Comparison of ENCODE assay signal across 16 cellular contexts in the genomic region with DNA sequence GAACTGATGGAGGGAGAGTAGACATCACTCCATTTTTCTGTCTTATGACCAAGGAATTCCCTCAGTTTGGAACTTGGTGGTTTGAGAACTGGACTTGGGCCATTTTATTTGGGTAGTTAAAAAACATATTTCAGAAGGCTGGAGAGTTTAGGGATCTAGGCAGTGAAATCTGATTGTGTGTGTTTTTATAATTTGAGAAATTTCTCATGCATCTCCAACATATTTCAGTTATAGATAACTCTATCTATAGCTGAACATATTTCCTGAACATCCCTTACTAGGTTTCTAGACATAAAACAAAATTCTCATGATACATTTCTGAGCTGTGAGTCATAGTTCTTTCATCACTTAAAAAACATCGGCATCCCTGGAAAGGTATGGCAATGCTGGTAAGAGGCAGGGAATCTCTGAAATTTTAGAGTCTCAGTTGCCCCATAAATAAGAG.
DNase-seq lines count a peak whose midpoint lies in the region; ATAC-seq, FAIRE-seq and TF ChIP-seq lines count a peak whose summit lies in the region.
"Had no signal": no experiment of that assay in that cellular context is flagged by ENCODE, and none has a peak within 500 bp of the region (broad histone marks: within the 10 kb centered on the region; RNA-seq: fewer than 3 reads in every experiment).

No MANE protein-coding gene starts in this region.

- H3K27ac Mint-ChIP-seq in CD4-positive, alpha-beta T cell: no peak overlapping the region

- POLR2A ChIA-PET in PC-3 (lab: Charles Lee; ENCODE audit: unreplicated experiment): interaction anchor here (0.5 to 0.7 kb wide), 2 partner anchors 242 to 717 kb away, joined by 4 read pairs; no protein-coding TSS in a partner anchor
- POLR2A ChIA-PET in K562 (lab: Yijun Ruan, JAX): no interaction called here
- POLR2A ChIA-PET in CD4-positive, alpha-beta T cell (lab: Charles Lee): no interaction called here

- no peaks in the 10 kb centered on the region for H3K79me1 ChIP-seq in mesendoderm (ENCODE audit: low read length)

- no peaks in the 10 kb centered on the region for H3K36me3 ChIP-seq in PC-3 (ENCODE audit: low read depth, low read length)
- no peaks in the 10 kb centered on the region for H3K36me3 ChIP-seq in K562 (ENCODE audit: control insufficient read depth, insufficient read depth, low read length)
- no peaks in the 10 kb centered on the region for H3K36me3 ChIP-seq in mesendoderm (ENCODE audit: control insufficient read depth, insufficient read depth, low read length)
- H3K36me3 ChIP-seq in lower lobe of right lung: no peaks in the 10 kb centered on the region
- H3K36me3 ChIP-seq: pancreas, spleen had no signal

- no peak overlapping the region for H3K4ac ChIP-seq in mesendoderm (ENCODE audit: low read depth, low read length)

- H2BK5ac ChIP-seq in mesendoderm (ENCODE audit: low read length): no peak overlapping the region

- H3K4me3 ChIP-seq in PC-3 (ENCODE audit: low read length) (no peak overlapping the region), K562 (no peak overlapping the region), mesendoderm (ENCODE audit: low read length) (no peak overlapping the region), lower lobe of right lung (no peak overlapping the region), dorsolateral prefrontal cortex (no peak overlapping the region)
- H3K4me3 ChIP-seq: pancreas, spleen had no signal

- TF ChIP-seq RAD21 in K562 (CRISPR knock-in tag; conservative IDR thresholded peaks at IDR 0.05 in 1 of 2, IDR thresholded peaks at IDR 0.05 in 1 of 2): no peak

- no peak overlapping the region for H2BK15ac ChIP-seq in mesendoderm (replicated peaks; ENCODE audit: low read depth)

- H3F3A ChIP-seq in PC-3 (ENCODE audit: low read length, unreplicated experiment): no peaks in the 10 kb centered on the region

- no peaks in the 10 kb centered on the region for H3K9me1 ChIP-seq in K562 (ENCODE audit: control insufficient read depth, insufficient read depth, low read length)

- H3K4me2 ChIP-seq in PC-3 (ENCODE audit: low read length): no peak overlapping the region
- H3K4me2 ChIP-seq in K562 (ENCODE audit: insufficient read depth, low read length): no peak overlapping the region
- H3K4me2 ChIP-seq in mesendoderm (ENCODE audit: low read length): no peak overlapping the region

- H4K8ac ChIP-seq in mesendoderm (ENCODE audit: low read depth, low read length): no peak overlapping the region

- DNase-seq in ELR (ENCODE audit: low read depth) (peak; percentile 76), PC-3 (peak; percentile 98), K562 (ENCODE audit: extremely low read depth in 1 of 4, low spot score in 3 of 4) (no peak), mesendoderm (peak; percentile 5), lower lobe of right lung (no peak), dorsolateral prefrontal cortex (no peak)
- no peak for DNase-seq in CD4-positive, alpha-beta T cell
- DNase-seq: activated CD4-positive, alpha-beta T cell treated with anti-CD3 and anti-CD28 coated beads, Interleukin-2, amount 50 U/mL, for 4 hours; kidney glomerular epithelial cell; pancreas; SHP77 treated with DMSO at 0.1 percent for 48 hours; spleen had no signal

- no peak overlapping the region for H3K18ac ChIP-seq in mesendoderm (ENCODE audit: low read length)

- H3K9me3 Mint-ChIP-seq in CD4-positive, alpha-beta T cell: no peaks in the 10 kb centered on the region

- TF ChIP-seq EP300 in K562 (IDR thresholded peaks at IDR 0.05; ENCODE audit: low read length): peak; percentile 23; the same call in 1 of the 2 replicates

- H3K9ac ChIP-seq in PC-3 (ENCODE audit: low read length) (no peak overlapping the region), K562 (ENCODE audit: insufficient read depth in 1 of 2, low read depth in 2 of 2, low read length in 2 of 2) (no peak overlapping the region), mesendoderm (ENCODE audit: low read length) (no peak overlapping the region)

- intact Hi-C loops in PC-3 (cut with micrococcal nuclease) (no loop called here), K562 (cut with micrococcal nuclease) (no loop called here), lower lobe of right lung (cut with DNase I) (no loop called here), dorsolateral prefrontal cortex (cut with DNase I) (no loop called here)
- intact Hi-C loops in CD4-positive, alpha-beta T cell (cut with DNase I, micrococcal nuclease): no loop called here

- no peak for TF ChIP-seq POLR2A in K562 (conservative IDR thresholded peaks at IDR 0.05)

- H3K27me3 ChIP-seq in PC-3 (ENCODE audit: low read length) (no peaks in the 10 kb centered on the region), K562 (ENCODE audit: control insufficient read depth in 2 of 2, insufficient read depth in 2 of 2, low read length in 2 of 2) (no peaks in the 10 kb centered on the region; a peak in 1 of 5 replicates), mesendoderm (ENCODE audit: insufficient read depth, low read length, poor library complexity) (no peaks in the 10 kb centered on the region), lower lobe of right lung (ENCODE audit: low read depth) (no peaks in the 10 kb centered on the region), dorsolateral prefrontal cortex (peaks cover 0 to 8% (median 0%) of the 10 kb centered on the region in 45 donors)
- H3K27me3 ChIP-seq in CD4-positive, alpha-beta T cell (ENCODE audit: control insufficient read depth, insufficient read depth, low read length): no peaks in the 10 kb centered on the region
- H3K27me3 ChIP-seq: pancreas, spleen had no signal

- CTCF ChIA-PET in PC-3 (lab: Charles Lee): interaction anchor here (0.6 kb wide), 1 partner anchor 15 kb away, joined by 3 read pairs; no protein-coding TSS in a partner anchor
- CTCF ChIA-PET in K562 (lab: Yijun Ruan, JAX; ENCODE audit: low intra/inter-chr PET ratio): no interaction called here
- CTCF ChIA-PET in CD4-positive, alpha-beta T cell (lab: Charles Lee): no interaction called here

- H3K23ac ChIP-seq in mesendoderm (ENCODE audit: low read length): no peak overlapping the region

- H3K4me1 Mint-ChIP-seq in CD4-positive, alpha-beta T cell (ENCODE audit: low read depth): peaks cover 39% of the 10 kb centered on the region

- no peaks in the 10 kb centered on the region for H3K79me2 ChIP-seq in PC-3 (ENCODE audit: low read length)
- no peaks in the 10 kb centered on the region for H3K79me2 ChIP-seq in K562 (ENCODE audit: control insufficient read depth, insufficient read depth, low read length)
- H3K79me2 ChIP-seq in mesendoderm (ENCODE audit: control insufficient read depth, insufficient read depth, low read length): no peaks in the 10 kb centered on the region

- H3K27me3 Mint-ChIP-seq in CD4-positive, alpha-beta T cell: no peaks in the 10 kb centered on the region

- BruUV-seq in PC-3 (replicated peaks; lab: Mats Ljungman, UMichigan) (no TSS peak), K562 (replicated peaks; lab: Mats Ljungman, UMichigan) (no TSS peak)

- H2AFZ ChIP-seq in PC-3 (ENCODE audit: low read length) (no peak overlapping the region), K562 (ENCODE audit: low read depth, low read length) (no peak overlapping the region)

- in situ Hi-C loops in K562 (cut with MboI): no loop called here

- H3K4me1 ChIP-seq in PC-3 (ENCODE audit: insufficient read depth, low read length) (peaks cover 10% of the 10 kb centered on the region), K562 (replicated peaks in 1 of 2; ENCODE audit: control insufficient read depth in 2 of 2, insufficient read depth in 2 of 2, low read length in 2 of 2) (no peaks in the 10 kb centered on the region; a peak in 1 of 5 replicates), mesendoderm (ENCODE audit: control insufficient read depth, low read depth, low read length) (no peaks in the 10 kb centered on the region), lower lobe of right lung (no peaks in the 10 kb centered on the region)
- H3K4me1 ChIP-seq: pancreas had no signal

- no peak overlapping the region for H3K4me3 Mint-ChIP-seq in CD4-positive, alpha-beta T cell

- H4K5ac ChIP-seq in mesendoderm (ENCODE audit: low read length): no peak overlapping the region

- H3K9me2 ChIP-seq in PC-3 (replicated peaks; ENCODE audit: low read length): no peaks in the 10 kb centered on the region

- ATAC-seq in PC-3 (peak; percentile 87), K562 (no peak), GM18520 (IDR thresholded peaks at IDR 0.05; ENCODE audit: unreplicated experiment) (no peak), lower lobe of right lung (no peak)
- no peak for ATAC-seq in CD4-positive, alpha-beta T cell (ENCODE audit: poor library complexity)
- ATAC-seq: pancreas had no signal

- no peak overlapping the region for H3K56ac ChIP-seq in mesendoderm (ENCODE audit: low read length)

- H4K20me1 ChIP-seq in PC-3 (ENCODE audit: low read length) (no peaks in the 10 kb centered on the region), K562 (replicated peaks; ENCODE audit: control insufficient read depth, insufficient read depth, low read length) (no peaks in the 10 kb centered on the region)

- H2AK5ac ChIP-seq in mesendoderm (ENCODE audit: low read length): no peak overlapping the region

- no peaks in the 10 kb centered on the region for H3K9me3 ChIP-seq in PC-3 (ENCODE audit: low read length)
- no peaks in the 10 kb centered on the region for H3K9me3 ChIP-seq in K562 (replicated peaks; ENCODE audit: control insufficient read depth, insufficient read depth, low read depth, low read length)
- no peaks in the 10 kb centered on the region for H3K9me3 ChIP-seq in lower lobe of right lung
- H3K9me3 ChIP-seq in CD4-positive, alpha-beta T cell (ENCODE audit: control insufficient read depth, low read length): no peaks in the 10 kb centered on the region
- H3K9me3 ChIP-seq: pancreas, spleen had no signal

- no peaks in the 10 kb centered on the region for H3K36me3 Mint-ChIP-seq in CD4-positive, alpha-beta T cell (ENCODE audit: low read depth)

- FAIRE-seq in K562 (lab: Jason Lieb, UNC): no peak
- FAIRE-seq: endometrium, GM12892, pancreas had no signal

- WGBS in K562 (ENCODE audit: insufficient coverage, low coverage, missing lambda C conversion rate): 0% methylated on average over 1 of the region's 1 CpG
- no CpG with 5 or more reads among the region's 1 CpG for WGBS in mesendoderm (ENCODE audit: extremely low coverage, insufficient coverage, low lambda C conversion rate)

- H3K27ac ChIP-seq in PC-3 (ENCODE audit: low read length) (no peak overlapping the region), K562 (ENCODE audit: extremely low read depth, low read depth, low read length) (no peak overlapping the region), mesendoderm (ENCODE audit: low read depth, low read length) (no peak overlapping the region), lower lobe of right lung (no peak overlapping the region), dorsolateral prefrontal cortex (no peak overlapping the region)
- H3K27ac ChIP-seq in CD4-positive, alpha-beta T cell (ENCODE audit: low read depth, low read length): no peak overlapping the region
- H3K27ac ChIP-seq: C4-2B, pancreas, spleen had no signal

- no peak for TF ChIP-seq CTCF in PC-3 (conservative IDR thresholded peaks at IDR 0.05; ENCODE audit: low read depth, low read length)
- TF ChIP-seq CTCF in K562 (IDR thresholded peaks at IDR 0.05 in 2 of 3, conservative IDR thresholded peaks at IDR 0.05 in 1 of 3; ENCODE audit: insufficient read depth in 2 of 3, low read depth in 1 of 3, low read length in 3 of 3): no peak
- TF ChIP-seq CTCF in lower lobe of right lung (IDR thresholded peaks at IDR 0.05): no peak
- no peak for TF ChIP-seq CTCF in CD4-positive, alpha-beta T cell (IDR thresholded peaks at IDR 0.05)
- no peak for TF ChIP-seq CTCF in dorsolateral prefrontal cortex (IDR thresholded peaks at IDR 0.05 in 54 of 56, conservative IDR thresholded peaks at IDR 0.05 in 2 of 56; ENCODE audit: low read depth in 1 of 56, partially characterized antibody in 56 of 56)

- no peak overlapping the region for H2BK120ac ChIP-seq in mesendoderm (ENCODE audit: low read depth, low read length)

Comparison
In these comparisons a context has a peak if more than half of its experiments do, and no peak if none do; other contexts are left out.
1. DNase-seq: peak in ELR (single experiment), PC-3 (single experiment) and mesendoderm (single experiment); none in K562 (0 of 4), lower lobe of right lung (single experiment), CD4-positive, alpha-beta T cell (0 of 10) and dorsolateral prefrontal cortex (0 of 10).